In genomic region chr2:237723613-237724012, GRCh38 we compare ENCODE assay signal across 8 cellular contexts.
DNase-seq lines count a peak whose midpoint lies in the region; ATAC-seq and TF ChIP-seq lines count a peak whose summit lies in the region.

No MANE protein-coding gene starts in this region.

- H3K4me1 ChIP-seq in vagina (peaks cover 54% of the 10 kb centered on the region), osteoblast (ENCODE audit: insufficient read depth, low read length) (peaks cover 12% of the 10 kb centered on the region)

- no peak overlapping the region for H2AFZ ChIP-seq in osteoblast (ENCODE audit: low read length)

- intact Hi-C loops in vagina (cut with DNase I): no loop called here

- no peaks in the 10 kb centered on the region for H3K27me3 ChIP-seq in vagina
- H3K27me3 ChIP-seq in osteoblast (ENCODE audit: insufficient read depth, low read length): no peaks in the 10 kb centered on the region

- H3K36me3 ChIP-seq in vagina: no peaks in the 10 kb centered on the region
- peaks cover 5% of the 10 kb centered on the region for H3K36me3 ChIP-seq in osteoblast (ENCODE audit: insufficient read depth, low read length)

- no peaks in the 10 kb centered on the region for H4K20me1 ChIP-seq in osteoblast (ENCODE audit: insufficient read depth, low read length)

- no peak for TF ChIP-seq CTCF in GM10248 (IDR thresholded peaks at IDR 0.05; ENCODE audit: control extremely low read depth, extremely low read depth, low read depth, missing control alignments)
- no peak for TF ChIP-seq CTCF in vagina (IDR thresholded peaks at IDR 0.05)
- no peak for TF ChIP-seq CTCF in osteoblast (IDR thresholded peaks at IDR 0.05; ENCODE audit: extremely low read depth, low read depth, low read length)

- no peak overlapping the region for H3K4me2 ChIP-seq in osteoblast (ENCODE audit: insufficient read depth, low read length)

- CTCF ChIA-PET in GM10248 (lab: Yijun Ruan, JAX): interaction anchor here (14.7 kb wide), 1 partner anchor 22 kb away, joined by 113 read pairs; no protein-coding TSS in a partner anchor

- TF ChIP-seq POLR2A in vagina (IDR thresholded peaks at IDR 0.05): no peak

- H3K4me3 ChIP-seq in vagina (no peak overlapping the region), osteoblast (ENCODE audit: insufficient read depth, low read length) (no peak overlapping the region)

- H3K79me2 ChIP-seq in osteoblast (ENCODE audit: insufficient read depth, low read length): peaks cover 43% of the 10 kb centered on the region

- H3K9me3 ChIP-seq in vagina (no peaks in the 10 kb centered on the region), osteoblast (ENCODE audit: low read depth, low read length) (no peaks in the 10 kb centered on the region)

- peak; percentile 52 for DNase-seq in GM10248 (ENCODE audit: extremely low spot score)
- DNase-seq in RPMI8226: peak; percentile 58
- peak; percentile 23 for DNase-seq in foreskin melanocyte
- peak; percentile 40 to 67 for DNase-seq in vagina (ENCODE audit: extremely low spot score in 2 of 2)
- DNase-seq in retina: no peak
- DNase-seq in osteoblast (ENCODE audit: insufficient read length, low spot score, missing footprints): no peak

- H3K27ac ChIP-seq in vagina (no peak overlapping the region), osteoblast (ENCODE audit: low read depth, low read length) (no peak overlapping the region)

- POLR2A ChIA-PET in GM10248 (lab: Yijun Ruan, JAX): no interaction called here

- ATAC-seq in HG02588 (IDR thresholded peaks at IDR 0.05; ENCODE audit: unreplicated experiment): peak; percentile 82
- ATAC-seq in HG02840 (IDR thresholded peaks at IDR 0.05; ENCODE audit: low FRiP score, unreplicated experiment): no peak

Comparison
In these comparisons a context has a peak if more than half of its experiments do, and no peak if none do; other contexts are left out.
1. DNase-seq: peak in GM10248 (single experiment), RPMI8226 (single experiment), foreskin melanocyte (single experiment) and vagina (2 of 2); none in retina (single experiment) and osteoblast (single experiment).